Comparison of ENCODE assay signal across 28 cellular contexts in genomic region chr10:86829472-86829871, GRCh38.
DNase-seq lines count a peak whose midpoint lies in the region; ATAC-seq, FAIRE-seq and TF ChIP-seq lines count a peak whose summit lies in the region.
"Had no signal": no experiment of that assay in that cellular context is flagged by ENCODE, and none has a peak within 500 bp of the region (broad histone marks: within the 10 kb centered on the region; RNA-seq: fewer than 3 reads in every experiment).

No MANE protein-coding gene starts in this region.

- no peaks in the 10 kb centered on the region for H3K27me3 ChIP-seq in pancreas
- H3K27me3 ChIP-seq in upper lobe of right lung = no peaks in the 10 kb centered on the region
- H3K27me3 ChIP-seq: BLaER1, gastrocnemius medialis, MG63, ovary, SJSA1, suprapubic skin had no signal

- peaks cover 40% of the 10 kb centered on the region for H3K4me1 Mint-ChIP-seq in chondrocyte (ENCODE audit: low read depth)
- H3K4me1 Mint-ChIP-seq: activated CD4-positive, alpha-beta T cell treated with anti-CD3 and anti-CD28 coated beads, Interleukin-2, amount 10 ng/mL, durations not matched to agents 7 days and 5 days; naive B cell had no signal

- ATAC-seq in Right ventricle myocardium superior (ENCODE audit: poor library complexity) (peak; percentile 19), left ventricle myocardium superior (no peak), pancreas (peak in 3 of 4 donors; percentile 58 to 63 (median 58)), upper lobe of right lung (no peak)
- ATAC-seq: activated naive CD4-positive, alpha-beta T cell treated with anti-CD3 and anti-CD28 coated beads, Interleukin-2, amount 50 U/mL, for 72 hours; activated T-helper 17 cell treated with anti-CD3 and anti-CD28 coated beads, Interleukin-2, amount 50 U/mL, for 72 hours had no signal

- intact Hi-C loops in Right ventricle myocardium superior (cut with DNase I) = no loop called here
- intact Hi-C loops in left ventricle myocardium superior (cut with micrococcal nuclease) = no loop called here
- intact Hi-C loops in pancreas (cut with DNase I) = no loop called here
- intact Hi-C loops in upper lobe of right lung (cut with DNase I) = no loop called here

- 14 to 25% methylated on average over 2 of the region's 2 CpGs for WGBS in pancreas, 2 donors

- DNase-seq in Right ventricle myocardium superior (no peak), left ventricle myocardium superior (no peak), chondrocyte (ENCODE audit: low spot score) (no peak), pancreas (no peak), NCI-H2081 treated with DMSO at 0.1 percent for 48 hours (lab: John Stamatoyannopoulos, UW) (no peak), NCI-H1930 (lab: John Stamatoyannopoulos, UW) (no peak), upper lobe of right lung (no peak)
- no peak for DNase-seq in activated CD4-positive, alpha-beta T cell treated with anti-CD3 and anti-CD28 coated beads, Interleukin-2, amount 50 U/mL, for 1 hour
- DNase-seq: activated CD4-positive, alpha-beta T cell treated with anti-CD3 and anti-CD28 coated beads, Interleukin-2, amount 10 ng/mL, durations not matched to agents 7 days and 5 days; Caco-2; cerebellar nuclear complex; effector CD4-positive, alpha-beta T cell; erythroblast; gastrocnemius medialis; kidney; MG63; naive B cell; NCI-H1417; ovary had no signal

- H3K36me3 ChIP-seq in pancreas (no peaks in the 10 kb centered on the region), upper lobe of right lung (no peaks in the 10 kb centered on the region)
- H3K36me3 ChIP-seq: BLaER1, gastrocnemius medialis, HAP-1, MG63, ovary, suprapubic skin had no signal

- no peak overlapping the region for H3K4me3 Mint-ChIP-seq in chondrocyte (ENCODE audit: unreplicated experiment)
- H3K4me3 Mint-ChIP-seq: activated CD4-positive, alpha-beta T cell treated with anti-CD3 and anti-CD28 coated beads, Interleukin-2, amount 10 ng/mL, durations not matched to agents 7 days and 5 days; activated T-helper 17 cell treated with anti-CD3 and anti-CD28 coated beads, Interleukin-2, amount 50 U/mL, for 72 hours; naive B cell; T-helper 1 cell treated with Interleukin-12 subunit alpha and Interleukin-12 subunit beta and Interleukin-4 antibody, amounts not matched to agents 30 μg/mL and 1 μg/mL, for 36 hours had no signal

- TF ChIP-seq CTCF in chondrocyte (IDR thresholded peaks at IDR 0.05) (no peak), pancreas (IDR thresholded peaks at IDR 0.05) (no peak), upper lobe of right lung (IDR thresholded peaks at IDR 0.05) (no peak)

- peak overlapping the region in 1 of 4 donors; percentile 19 for H3K27ac ChIP-seq in pancreas
- H3K27ac ChIP-seq in upper lobe of right lung = no peak overlapping the region
- H3K27ac ChIP-seq: BLaER1, ovary, SJSA1 had no signal

- H3K4me1 ChIP-seq in pancreas = peaks cover 5 to 20% (median 16%) of the 10 kb centered on the region in 3 donors
- no peaks in the 10 kb centered on the region for H3K4me1 ChIP-seq in upper lobe of right lung
- H3K4me1 ChIP-seq: BLaER1, Caco-2 had no signal

- no peak overlapping the region for H3K4me3 ChIP-seq in pancreas
- H3K4me3 ChIP-seq in upper lobe of right lung = no peak overlapping the region
- H3K4me3 ChIP-seq: BLaER1, gastrocnemius medialis, HAP-1, MG63, ovary, SJSA1, suprapubic skin had no signal

- peaks cover 2% of the 10 kb centered on the region for H3K36me3 Mint-ChIP-seq in chondrocyte (ENCODE audit: low read depth)
- H3K36me3 Mint-ChIP-seq: activated naive CD4-positive, alpha-beta T cell treated with anti-CD3 and anti-CD28 coated beads, Interleukin-2, amount 50 U/mL, for 72 hours; naive B cell had no signal

- no peaks in the 10 kb centered on the region for H3K9me3 Mint-ChIP-seq in chondrocyte (ENCODE audit: low read depth)
- H3K9me3 Mint-ChIP-seq: activated CD4-positive, alpha-beta T cell treated with anti-CD3 and anti-CD28 coated beads, Interleukin-2, amount 10 ng/mL, durations not matched to agents 7 days and 5 days; activated naive CD4-positive, alpha-beta T cell treated with anti-CD3 and anti-CD28 coated beads, Interleukin-2, amount 50 U/mL, for 72 hours; activated T-helper 17 cell treated with anti-CD3 and anti-CD28 coated beads, Interleukin-2, amount 50 U/mL, for 72 hours; naive B cell; T-helper 1 cell treated with Interleukin-12 subunit alpha and Interleukin-12 subunit beta and Interleukin-4 antibody, amounts not matched to agents 30 μg/mL and 1 μg/mL, for 36 hours had no signal

- peak overlapping the region; percentile 13 for H3K27ac Mint-ChIP-seq in chondrocyte (ENCODE audit: unreplicated experiment)
- H3K27ac Mint-ChIP-seq: activated CD4-positive, alpha-beta T cell treated with anti-CD3 and anti-CD28 coated beads, Interleukin-2, amount 10 ng/mL, durations not matched to agents 7 days and 5 days; activated naive CD4-positive, alpha-beta T cell treated with anti-CD3 and anti-CD28 coated beads, Interleukin-2, amount 50 U/mL, for 72 hours; activated T-helper 17 cell treated with anti-CD3 and anti-CD28 coated beads, Interleukin-2, amount 50 U/mL, for 72 hours; naive B cell; T-helper 1 cell treated with Interleukin-12 subunit alpha and Interleukin-12 subunit beta and Interleukin-4 antibody, amounts not matched to agents 30 μg/mL and 1 μg/mL, for 36 hours had no signal

- no peak for FAIRE-seq in pancreas (lab: Jason Lieb, UNC)
- FAIRE-seq: astrocyte, kidney, RCC 7860 had no signal

- no peaks in the 10 kb centered on the region for H3K27me3 Mint-ChIP-seq in chondrocyte (ENCODE audit: low read depth)
- H3K27me3 Mint-ChIP-seq: activated T-helper 17 cell treated with anti-CD3 and anti-CD28 coated beads, Interleukin-2, amount 50 U/mL, for 72 hours had no signal

- H3K9me3 ChIP-seq in pancreas (no peaks in the 10 kb centered on the region), upper lobe of right lung (no peaks in the 10 kb centered on the region)
- H3K9me3 ChIP-seq: BLaER1, Caco-2, gastrocnemius medialis, HAP-1, MG63, ovary, SJSA1, suprapubic skin had no signal

Comparison
In these comparisons a context has a peak if more than half of its experiments do, and no peak if none do; other contexts are left out.
1. ATAC-seq: peak in Right ventricle myocardium superior (single experiment) and pancreas (3 of 4); none in left ventricle myocardium superior (single experiment) and upper lobe of right lung (single experiment).